Comparison of ENCODE assay signal across 18 cellular contexts in genomic region chr6:144153260-144153659, GRCh38. TPM values are rescaled to one million over a fixed set of nuclear protein-coding genes. Genes with fewer than 3 reads are reported as not detected.
A peak's percentile ranks its signal among the peaks of the same experiment; 100 is the strongest.
DNase-seq lines count a peak whose midpoint lies in the region; ATAC-seq and TF ChIP-seq lines count a peak whose summit lies in the region.
"Had no signal": no experiment of that assay in that cellular context is flagged by ENCODE, and none has a peak within 500 bp of the region (broad histone marks: within the 10 kb centered on the region; RNA-seq: fewer than 3 reads in every experiment).

No MANE protein-coding gene starts in this region.

- H3K4me1 Mint-ChIP-seq in stimulated activated naive CD8-positive, alpha-beta T cell treated with anti-CD3 and anti-CD28 coated beads, Interleukin-15, Interleukin-2, amounts not matched to agents 100 ng/mL and 50 ng/mL, for 24 hours (ENCODE audit: low read depth): peaks cover 64% of the 10 kb centered on the region
- peaks cover 34 to 43% (median 43%) of the 10 kb centered on the region in 3 donors for H3K4me1 Mint-ChIP-seq in IgD-negative memory B cell

- no peak for TF ChIP-seq CTCF in lower lobe of right lung (IDR thresholded peaks at IDR 0.05)
- no peak for TF ChIP-seq CTCF in prostate gland (IDR thresholded peaks at IDR 0.05)

- WGBS in prostate gland: 86% methylated on average over 5 of the region's 5 CpGs

- no peak for DNase-seq in stimulated activated naive CD8-positive, alpha-beta T cell treated with anti-CD3 and anti-CD28 coated beads, Interleukin-15, Interleukin-2, amounts not matched to agents 100 U/mL and 50 U/mL, for 24 hours
- DNase-seq in lower lobe of right lung (no peak), NCI-H446 (lab: John Stamatoyannopoulos, UW) (no peak), prostate gland (ENCODE audit: low spot score) (no peak), islet precursor cell (no peak)
- DNase-seq: activated CD4-positive, alpha-beta T cell treated with anti-CD3 and anti-CD28 coated beads for 4 hours; activated T-cell treated with anti-CD3 and anti-CD28 coated beads, Interleukin-2, amount 50 U/mL, for 4 hours; cerebellar nuclear complex; DMS79 treated with DMSO at 0.1 percent for 48 hours; left cardiac atrium; NCI-H1092; NCI-H2171; stimulated activated CD4-positive, alpha-beta T cell treated with anti-CD3 and anti-CD28 coated beads, Interleukin-12 subunit alpha, Interleukin-12 subunit beta, amount 100 ng/mL, for 4 hours had no signal

- TF ChIP-seq POLR2A in prostate gland (IDR thresholded peaks at IDR 0.05): no peak

- ATAC-seq in stimulated activated naive CD8-positive, alpha-beta T cell treated with anti-CD3 and anti-CD28 coated beads, Interleukin-15, Interleukin-2, amounts not matched to agents 100 U/mL and 50 U/mL, for 24 hours: no peak
- ATAC-seq in lower lobe of right lung: no peak
- ATAC-seq in GM19351 (IDR thresholded peaks at IDR 0.05; ENCODE audit: unreplicated experiment): no peak
- ATAC-seq: activated T-cell treated with anti-CD3 and anti-CD28 coated beads, Interleukin-2, amount 50 U/mL, for 4 hours; HCT116; left cardiac atrium had no signal

- peaks cover 5% of the 10 kb centered on the region for H3K36me3 ChIP-seq in lower lobe of right lung
- no peaks in the 10 kb centered on the region for H3K36me3 ChIP-seq in prostate gland
- H3K36me3 ChIP-seq: BLaER1 had no signal

- intact Hi-C loops in lower lobe of right lung (cut with DNase I) (no loop called here), prostate gland (cut with DNase I) (no loop called here)

- H3K9me3 Mint-ChIP-seq in stimulated activated naive CD8-positive, alpha-beta T cell treated with anti-CD3 and anti-CD28 coated beads, Interleukin-15, Interleukin-2, amounts not matched to agents 100 ng/mL and 50 ng/mL, for 24 hours: no peaks in the 10 kb centered on the region
- H3K9me3 Mint-ChIP-seq in IgD-negative memory B cell: no peaks in the 10 kb centered on the region
- H3K9me3 Mint-ChIP-seq: activated T-cell treated with anti-CD3 and anti-CD28 coated beads, Interleukin-2, amount 50 U/mL, for 4 hours had no signal

- H3K9me3 ChIP-seq in lower lobe of right lung: no peaks in the 10 kb centered on the region
- H3K9me3 ChIP-seq in prostate gland: no peaks in the 10 kb centered on the region
- H3K9me3 ChIP-seq: BLaER1 had no signal

- peak overlapping the region; percentile 84 for H3K4me3 ChIP-seq in lower lobe of right lung
- H3K4me3 ChIP-seq in prostate gland: no peak overlapping the region
- H3K4me3 ChIP-seq: BLaER1 had no signal

- peak overlapping the region; percentile 25 for H3K27ac ChIP-seq in lower lobe of right lung
- no peak overlapping the region for H3K27ac ChIP-seq in prostate gland
- H3K27ac ChIP-seq: BLaER1 had no signal

- H3K27me3 Mint-ChIP-seq in stimulated activated naive CD8-positive, alpha-beta T cell treated with anti-CD3 and anti-CD28 coated beads, Interleukin-15, Interleukin-2, amounts not matched to agents 100 ng/mL and 50 ng/mL, for 24 hours: no peaks in the 10 kb centered on the region
- no peaks in the 10 kb centered on the region for H3K27me3 Mint-ChIP-seq in IgD-negative memory B cell

- H3K27ac Mint-ChIP-seq in stimulated activated naive CD8-positive, alpha-beta T cell treated with anti-CD3 and anti-CD28 coated beads, Interleukin-15, Interleukin-2, amounts not matched to agents 100 ng/mL and 50 ng/mL, for 24 hours: no peak overlapping the region
- H3K27ac Mint-ChIP-seq in IgD-negative memory B cell: no peak overlapping the region

- no peaks in the 10 kb centered on the region for H3K27me3 ChIP-seq in lower lobe of right lung (ENCODE audit: low read depth)
- no peaks in the 10 kb centered on the region for H3K27me3 ChIP-seq in prostate gland (replicated peaks; ENCODE audit: insufficient read depth)

- H3K36me3 Mint-ChIP-seq in stimulated activated naive CD8-positive, alpha-beta T cell treated with anti-CD3 and anti-CD28 coated beads, Interleukin-15, Interleukin-2, amounts not matched to agents 100 ng/mL and 50 ng/mL, for 24 hours (ENCODE audit: low read depth): peaks cover 66% of the 10 kb centered on the region
- H3K36me3 Mint-ChIP-seq in IgD-negative memory B cell: peaks cover 5% of the 10 kb centered on the region

- peak overlapping the region; percentile 0 for H3K4me3 Mint-ChIP-seq in stimulated activated naive CD8-positive, alpha-beta T cell treated with anti-CD3 and anti-CD28 coated beads, Interleukin-15, Interleukin-2, amounts not matched to agents 100 ng/mL and 50 ng/mL, for 24 hours
- peak overlapping the region in 3 of 4 donors; percentile 1 to 93 (median 71) for H3K4me3 Mint-ChIP-seq in IgD-negative memory B cell

- peaks cover 54% of the 10 kb centered on the region for H3K4me1 ChIP-seq in lower lobe of right lung
- H3K4me1 ChIP-seq in prostate gland (replicated peaks): no peaks in the 10 kb centered on the region

RNA-seq across cellular contexts. Expression of gene STX11, which starts 2.9 kb away (rescaled TPM):
- 11.5 TPM for polyA plus RNA-seq in IgD-negative memory B cell
- total RNA-seq in lower lobe of right lung: 54.1 TPM
- 1 to 10 TPM; 1.4 to 8.0 TPM for total RNA-seq in prostate gland

RNA-seq across cellular contexts. Expression of gene SF3B5, which starts 57.9 kb away (rescaled TPM):
- 378 TPM for polyA plus RNA-seq in IgD-negative memory B cell
- 112 TPM for total RNA-seq in lower lobe of right lung
- 100 to 1,000 TPM; 198 to 212 TPM for total RNA-seq in prostate gland
